In genomic region chr2:48941908-48942307, GRCh38 we compare ENCODE assay signal across 36 cellular contexts.
"Had no signal": no experiment of that assay in that cellular context is flagged by ENCODE, and none has a peak within 500 bp of the region (broad histone marks: within the 10 kb centered on the region; RNA-seq: fewer than 3 reads in every experiment).

No MANE protein-coding gene starts in this region.

- H3K4me1 ChIP-seq: adrenal gland, body of pancreas, breast epithelium, Peyer's patch, SJSA1 had no signal

- H3K27ac Mint-ChIP-seq: activated B cell treated with CpG ODN at 0.5 μM for 24 hours; activated CD4-positive, alpha-beta memory T cell treated with anti-CD3 and anti-CD28 coated beads for 36 hours; activated naive CD4-positive, alpha-beta T cell treated with anti-CD3 and anti-CD28 coated beads for 36 hours; activated naive CD4-positive, alpha-beta T cell treated with anti-CD3 and anti-CD28 coated beads, Interleukin-2, amount 50 U/mL, for 72 hours; activated T-helper 1 cell treated with anti-CD3 and anti-CD28 coated beads, Interleukin-12 subunit alpha, Interleukin-12 subunit beta, Interleukin-2, Interleukin-4 antibody, amounts not matched to agents 30 ng/mL and 10 ng/mL and 1 ng/mL, durations not matched to agents 14 hours and 24 hours and 36 hours; T-cell had no signal

- DNase-seq: activated B cell treated with CpG ODN at 0.5 μM for 24 hours; activated CD4-positive, alpha-beta memory T cell treated with anti-CD3 and anti-CD28 coated beads for 36 hours; activated CD4-positive, alpha-beta T cell treated with anti-CD3 and anti-CD28 coated beads for 4 hours; activated CD4-positive, alpha-beta T cell treated with anti-CD3 and anti-CD28 coated beads, Interleukin-2, amount 50 U/mL, for 1 hour; activated CD4-positive, CD25-positive, alpha-beta regulatory T cell treated with anti-CD3 and anti-CD28 coated beads, Interleukin-2, amount 50 U/mL, for 72 hours; activated CD8-positive, alpha-beta memory T cell treated with anti-CD3 and anti-CD28 coated beads, Interleukin-2, amount 50 U/mL, for 4 hours; activated gamma-delta T cell treated with Interleukin-2 at 50 U/mL for 16 hours; activated naive CD4-positive, alpha-beta T cell treated with anti-CD3 and anti-CD28 coated beads for 36 hours; activated T-cell treated with anti-CD3 and anti-CD28 coated beads for 4 hours; activated T-cell treated with anti-CD3 and anti-CD28 coated beads, Interleukin-2, amount 50 U/mL, for 4 hours; adrenal gland; body of pancreas; MG63; NCI-H1048; NCI-H1105 treated with DMSO at 0.1 percent for 48 hours; NCI-H1436; NCI-H1694; NCI-H1930; NCI-H510A; NCI-H526; NCI-H748 treated with DMSO at 0.1 percent for 48 hours; NK-92 treated with Interleukin-12 subunit alpha and Interleukin-12 subunit beta, amount 100 ng/mL, for 24 hours; PC-3; Peyer's patch; RPMI8226; SHP77 treated with DMSO at 0.1 percent for 48 hours; T-cell; T-helper 2 cell; T-helper 9 cell had no signal

- H3K4me3 Mint-ChIP-seq: activated B cell treated with CpG ODN at 0.5 μM for 24 hours; activated CD4-positive, alpha-beta memory T cell treated with anti-CD3 and anti-CD28 coated beads for 36 hours; activated naive CD4-positive, alpha-beta T cell treated with anti-CD3 and anti-CD28 coated beads for 36 hours; activated T-cell treated with anti-CD3 and anti-CD28 coated beads, Interleukin-2, amount 50 U/mL, for 4 hours; activated T-helper 1 cell treated with anti-CD3 and anti-CD28 coated beads, Interleukin-12 subunit alpha, Interleukin-12 subunit beta, Interleukin-2, Interleukin-4 antibody, amounts not matched to agents 30 ng/mL and 10 ng/mL and 1 ng/mL, durations not matched to agents 14 hours and 24 hours and 36 hours; T-cell had no signal

- H3K9me3 Mint-ChIP-seq: activated B cell treated with CpG ODN at 0.5 μM for 24 hours; activated CD4-positive, alpha-beta memory T cell treated with anti-CD3 and anti-CD28 coated beads for 36 hours; activated naive CD4-positive, alpha-beta T cell treated with anti-CD3 and anti-CD28 coated beads for 36 hours; activated naive CD4-positive, alpha-beta T cell treated with anti-CD3 and anti-CD28 coated beads, Interleukin-2, amount 50 U/mL, for 72 hours; activated T-cell treated with anti-CD3 and anti-CD28 coated beads, Interleukin-2, amount 50 U/mL, for 4 hours; activated T-helper 1 cell treated with anti-CD3 and anti-CD28 coated beads, Interleukin-12 subunit alpha, Interleukin-12 subunit beta, Interleukin-2, Interleukin-4 antibody, amounts not matched to agents 30 ng/mL and 10 ng/mL and 1 ng/mL, durations not matched to agents 14 hours and 24 hours and 36 hours; T-cell had no signal

- H3K36me3 ChIP-seq: adrenal gland, breast epithelium, MG63, Peyer's patch, SJSA1 had no signal

- H3K36me3 Mint-ChIP-seq: activated CD4-positive, alpha-beta memory T cell treated with anti-CD3 and anti-CD28 coated beads for 36 hours; activated naive CD4-positive, alpha-beta T cell treated with anti-CD3 and anti-CD28 coated beads, Interleukin-2, amount 50 U/mL, for 72 hours; T-cell had no signal

- H3K27ac ChIP-seq: adrenal gland, body of pancreas, breast epithelium, Peyer's patch, SJSA1, VCaP had no signal

- H3K4me3 ChIP-seq: adrenal gland, body of pancreas, breast epithelium, MG63, Peyer's patch, SJSA1 had no signal

- FAIRE-seq: astrocyte had no signal

- ATAC-seq: activated naive CD4-positive, alpha-beta T cell treated with anti-CD3 and anti-CD28 coated beads, Interleukin-2, amount 50 U/mL, for 72 hours; activated T-cell treated with anti-CD3 and anti-CD28 coated beads, Interleukin-2, amount 50 U/mL, for 4 hours; body of pancreas; PC-3; SK-N-SH treated with all-trans-retinoic acid at 6 μM for 48 hours; T-cell had no signal

- H3K27me3 Mint-ChIP-seq: activated CD4-positive, alpha-beta memory T cell treated with anti-CD3 and anti-CD28 coated beads for 36 hours had no signal

- H3K4me1 Mint-ChIP-seq: activated B cell treated with CpG ODN at 0.5 μM for 24 hours, T-cell had no signal

- H3K27me3 ChIP-seq: adrenal gland, body of pancreas, breast epithelium, MG63, Peyer's patch, SJSA1 had no signal

- H3K9me3 ChIP-seq: adrenal gland, body of pancreas, breast epithelium, MG63, Peyer's patch, SJSA1 had no signal
